In the genomic region with DNA sequence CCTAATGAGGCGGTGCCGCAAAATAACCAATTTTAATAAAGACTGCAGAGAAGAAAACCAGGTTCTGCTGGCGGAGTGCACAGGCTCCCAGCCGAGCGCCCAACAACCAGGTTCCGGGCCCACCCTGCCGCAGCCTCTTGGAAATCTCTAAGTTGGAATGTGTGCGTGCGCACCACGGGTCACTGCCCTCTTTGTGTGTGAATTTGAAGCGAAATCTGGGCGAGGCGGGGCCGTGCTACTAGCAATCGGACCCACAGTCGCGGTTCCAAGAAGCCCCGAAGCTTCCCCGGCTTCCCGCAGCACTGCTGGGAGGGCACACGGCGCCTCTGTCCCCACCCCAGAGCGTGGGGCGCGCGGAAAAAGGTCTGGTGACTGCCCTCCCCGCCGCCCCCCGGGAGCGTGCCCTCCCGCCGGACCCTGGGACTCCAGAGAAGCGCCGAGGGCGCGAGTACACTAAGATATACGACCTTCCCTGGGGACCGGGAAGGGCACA, we compare ENCODE assay signal across 8 cellular contexts. TPM values are rescaled to one million over a fixed set of nuclear protein-coding genes. Genes with fewer than 3 reads are reported as not detected.
DNase-seq lines count a peak whose midpoint lies in the region; ATAC-seq and TF ChIP-seq lines count a peak whose summit lies in the region.

No MANE protein-coding gene starts in this region.

- TF ChIP-seq POLR2A in esophagus squamous epithelium (IDR thresholded peaks at IDR 0.05) (no peak), upper lobe of left lung (IDR thresholded peaks at IDR 0.05) (peak in 1 of 4 donors; percentile 26)

- peaks cover 0 to 32% (median 0%) of the 10 kb centered on the region in 5 donors for H3K36me3 Mint-ChIP-seq in naive thymus-derived CD4-positive, alpha-beta T cell

- peaks cover 0 to under 1% (median 0%) of the 10 kb centered on the region in 3 donors for H3K36me3 ChIP-seq in esophagus squamous epithelium
- H3K36me3 ChIP-seq in naive thymus-derived CD4-positive, alpha-beta T cell (ENCODE audit: control insufficient read depth in 2 of 3, insufficient read depth in 3 of 3, low read length in 3 of 3), result peaks cover 0 to 6% (median 0%) of the 10 kb centered on the region in 3 experiments
- H3K36me3 ChIP-seq in upper lobe of left lung, result peaks cover 0 to 14% (median under 1%) of the 10 kb centered on the region in 4 donors

- H3K27me3 ChIP-seq in esophagus squamous epithelium (no peaks in the 10 kb centered on the region), upper lobe of left lung (no peaks in the 10 kb centered on the region)
- no peaks in the 10 kb centered on the region for H3K27me3 ChIP-seq in naive thymus-derived CD4-positive, alpha-beta T cell (ENCODE audit: control insufficient read depth in 2 of 2, insufficient read depth in 2 of 2, low read length in 2 of 2)

- H3K9me3 ChIP-seq in esophagus squamous epithelium (no peaks in the 10 kb centered on the region), upper lobe of left lung (peaks cover 0 to 6% (median 0%) of the 10 kb centered on the region in 4 donors)
- no peaks in the 10 kb centered on the region for H3K9me3 ChIP-seq in naive thymus-derived CD4-positive, alpha-beta T cell (ENCODE audit: control insufficient read depth in 2 of 3, low read length in 3 of 3)

- H3K27ac Mint-ChIP-seq in naive thymus-derived CD4-positive, alpha-beta T cell, result peak overlapping the region in 8 of 9 donors; percentile 12 to 85 (median 70)

- TF ChIP-seq CTCF in esophagus squamous epithelium (IDR thresholded peaks at IDR 0.05) (no peak), upper lobe of left lung (IDR thresholded peaks at IDR 0.05) (no peak)

- peak; percentile 87 for DNase-seq in EH (ENCODE audit: low read depth)
- DNase-seq in M059J (ENCODE audit: low read depth), result peak; percentile 59
- peak; percentile 20 for DNase-seq in activated T-cell treated with anti-CD3 and anti-CD28 coated beads for 4 hours
- DNase-seq in esophagus squamous epithelium (lab: John Stamatoyannopoulos, UW), result peak; percentile 45
- DNase-seq in naive thymus-derived CD4-positive, alpha-beta T cell, result peak in 6 of 9 donors; percentile 10 to 32 (median 20)
- peak in 1 of 2 donors; percentile 84 for DNase-seq in upper lobe of left lung

- peak overlapping the region; percentile 82 to 93 (median 89) for H3K4me3 Mint-ChIP-seq in naive thymus-derived CD4-positive, alpha-beta T cell

- CTCF ChIA-PET in naive thymus-derived CD4-positive, alpha-beta T cell (lab: Charles Lee), result interaction anchor here (0.7 kb wide), 1 partner anchor 22 kb away, joined by 5 read pairs; no protein-coding TSS in a partner anchor

- no peak for TF ChIP-seq EP300 in upper lobe of left lung (IDR thresholded peaks at IDR 0.05)

- H3K4me3 ChIP-seq in esophagus squamous epithelium, result peak overlapping the region; percentile 76 to 96 (median 90)
- H3K4me3 ChIP-seq in naive thymus-derived CD4-positive, alpha-beta T cell (ENCODE audit: low read length), result peak overlapping the region; percentile 69
- peak overlapping the region; percentile 73 to 96 (median 80) for H3K4me3 ChIP-seq in upper lobe of left lung

- H3K9me3 Mint-ChIP-seq in naive thymus-derived CD4-positive, alpha-beta T cell, result no peaks in the 10 kb centered on the region

- POLR2A ChIA-PET in naive thymus-derived CD4-positive, alpha-beta T cell (lab: Charles Lee), result interaction anchor here (0.6 to 1.7 kb wide), 3 partner anchors 9 to 96 kb away, joined by 4 to 9 read pairs (median 4); no protein-coding TSS in a partner anchor

- H3K4me1 ChIP-seq in esophagus squamous epithelium (peaks cover 22 to 62% (median 30%) of the 10 kb centered on the region in 3 donors), upper lobe of left lung (peaks cover 23 to 58% (median 48%) of the 10 kb centered on the region in 4 donors)
- H3K4me1 ChIP-seq in naive thymus-derived CD4-positive, alpha-beta T cell (ENCODE audit: control insufficient read depth in 2 of 2, insufficient read depth in 2 of 2, low read length in 2 of 2), result peaks cover 18 to 21% of the 10 kb centered on the region in 2 donors

- intact Hi-C loops in esophagus squamous epithelium (cut with DNase I), result no loop called here
- intact Hi-C loops in naive thymus-derived CD4-positive, alpha-beta T cell (cut with micrococcal nuclease), result loop anchor here (1.0 to 10.0 kb wide), 8 partner anchors 15 to 1621 kb away; partner anchors contain the start of genes ARHGAP12 (in 1 of the 2), KIF5B (in 1 of the 2) and MTPAP (in 1 of the 2)

- H3K27ac ChIP-seq in esophagus squamous epithelium (peak overlapping the region; percentile 98 to 100 (median 99)), upper lobe of left lung (peak overlapping the region; percentile 97 to 100 (median 98))
- H3K27ac ChIP-seq in naive thymus-derived CD4-positive, alpha-beta T cell (ENCODE audit: low read depth, low read length), result peak overlapping the region; percentile 68

- peaks cover 33 to 62% (median 44%) of the 10 kb centered on the region in 7 donors for H3K4me1 Mint-ChIP-seq in naive thymus-derived CD4-positive, alpha-beta T cell

- H3K27me3 Mint-ChIP-seq in naive thymus-derived CD4-positive, alpha-beta T cell, result no peaks in the 10 kb centered on the region

- WGBS in esophagus squamous epithelium, 2 donors, result 0 to 6% methylated on average over 7 to 9 of the region's 38 CpGs
- WGBS in upper lobe of left lung, 2 donors, result 0% methylated on average over 3 to 30 of the region's 38 CpGs

- ATAC-seq in GM21723 (IDR thresholded peaks at IDR 0.05; ENCODE audit: unreplicated experiment) (peak; percentile 15), upper lobe of left lung (ENCODE audit: low FRiP score in 2 of 2) (peak; percentile 63 to 71), GM21423 (IDR thresholded peaks at IDR 0.05; ENCODE audit: unreplicated experiment) (no peak)
- ATAC-seq in naive thymus-derived CD4-positive, alpha-beta T cell, result peak; percentile 2

RNA-seq across cellular contexts. Expression of gene MAP3K8, which starts 0.7 kb away (rescaled TPM):
- total RNA-seq in M059J (2014; rRNA removed; shearing (Covaris generic)), result 0.76 and 3.3 TPM in 2 replicates
- total RNA-seq in esophagus squamous epithelium (10 to 100 TPM in 3 of 4 donors, 1 to 10 TPM in 1; 9.4 to 20.6 (median 17.9) TPM), upper lobe of left lung (10 to 100 TPM; 32.5 to 71.2 (median 42.8) TPM)
- total RNA-seq in naive thymus-derived CD4-positive, alpha-beta T cell, result 100 to 1,000 TPM in 1 of 5 experiments, 10 to 100 TPM in 2, 1 to 10 TPM in 1, under 1 TPM in 1; 0.70 to 102 (median 31.2) TPM
- polyA plus RNA-seq in naive thymus-derived CD4-positive, alpha-beta T cell, result under 1 TPM in 1 of 2 donors, not detected in 1; 0.28 TPM
